ENCODE assay signal across 14 cellular contexts in genomic region chr1:53091841-53092645, GRCh38. TPM values are rescaled to one million over a fixed set of nuclear protein-coding genes. Genes with fewer than 3 reads are reported as not detected.
DNase-seq lines count a peak whose midpoint lies in the region; FAIRE-seq and TF ChIP-seq lines count a peak whose summit lies in the region.
"Had no signal": no experiment of that assay in that cellular context is flagged by ENCODE, and none has a peak within 500 bp of the region (broad histone marks: within the 10 kb centered on the region; RNA-seq: fewer than 3 reads in every experiment).

No MANE protein-coding gene starts in this region.

- H2AFZ ChIP-seq in astrocyte (ENCODE audit: low read depth, low read length): no peak overlapping the region

- FAIRE-seq in astrocyte (lab: Jason Lieb, UNC) (no peak), urothelium cell line (lab: Jason Lieb, UNC) (peak; percentile 30)

- H3K4me3 ChIP-seq in astrocyte (ENCODE audit: insufficient read depth, low read depth, low read length): no peak overlapping the region
- H3K4me3 ChIP-seq: esophagus squamous epithelium had no signal

- no peak overlapping the region for H3K9ac ChIP-seq in astrocyte (ENCODE audit: low read length)

- H3K4me1 ChIP-seq in astrocyte (ENCODE audit: insufficient read depth, low read length): no peaks in the 10 kb centered on the region

- peak; percentile 55 for DNase-seq in HT1080 (ENCODE audit: low read depth)
- DNase-seq in astrocyte (ENCODE audit: low read depth): peak; percentile 47
- DNase-seq in iris pigment epithelial cell (ENCODE audit: low read depth): peak; percentile 26
- peak; percentile 60 for DNase-seq in urothelium cell line (ENCODE audit: low spot score)
- no peak for DNase-seq in middle frontal gyrus (ENCODE audit: extremely low spot score, low spot score)
- DNase-seq in CD14-positive monocyte (ENCODE audit: low spot score): no peak
- no peak for DNase-seq in effector CD8-positive, alpha-beta T cell (lab: John Stamatoyannopoulos, UW)
- DNase-seq: activated CD8-positive, alpha-beta memory T cell treated with anti-CD3 and anti-CD28 coated beads for 24 hours; activated naive CD4-positive, alpha-beta T cell treated with Interleukin-2 at 50 U/mL for 16 hours; esophagus squamous epithelium; NCI-H1092; NCI-H446 treated with DMSO at 0.1 percent for 48 hours; RPMI8226; T-helper 9 cell had no signal

- H3K4me1 Mint-ChIP-seq in astrocyte (ENCODE audit: low read depth, unreplicated experiment) (peaks cover 5% of the 10 kb centered on the region), CD14-positive monocyte (peaks cover 7% of the 10 kb centered on the region)

- H3K4me3 Mint-ChIP-seq in astrocyte (ENCODE audit: unreplicated experiment) (no peak overlapping the region), CD14-positive monocyte (no peak overlapping the region)

- H3K27ac Mint-ChIP-seq in astrocyte (ENCODE audit: unreplicated experiment): no peak overlapping the region
- H3K27ac Mint-ChIP-seq in CD14-positive monocyte: peak overlapping the region in 1 of 7 donors; percentile 23

- intact Hi-C loops in CD14-positive monocyte (cut with micrococcal nuclease): no loop called here

- TF ChIP-seq CTCF in astrocyte (IDR thresholded peaks at IDR 0.05; ENCODE audit: insufficient read depth, low read depth, low read length) (no peak), CD14-positive monocyte (IDR thresholded peaks at IDR 0.05) (no peak)

- peaks cover 13% of the 10 kb centered on the region for H3K9me3 ChIP-seq in astrocyte (ENCODE audit: insufficient read depth, low read depth, low read length)
- H3K9me3 ChIP-seq: esophagus squamous epithelium had no signal

- H3K4me2 ChIP-seq in astrocyte (ENCODE audit: low read length): no peak overlapping the region

- H3K27me3 ChIP-seq in astrocyte (ENCODE audit: insufficient read depth, low read length): no peaks in the 10 kb centered on the region
- H3K27me3 ChIP-seq: esophagus squamous epithelium had no signal

- no peak overlapping the region for H3K27ac ChIP-seq in astrocyte (ENCODE audit: low read depth, low read length)

- no peaks in the 10 kb centered on the region for H4K20me1 ChIP-seq in astrocyte (ENCODE audit: insufficient read depth, low read length)

- H3K9me3 Mint-ChIP-seq in astrocyte (ENCODE audit: unreplicated experiment): no peaks in the 10 kb centered on the region
- peaks cover 0 to 3% (median 0%) of the 10 kb centered on the region in 7 donors for H3K9me3 Mint-ChIP-seq in CD14-positive monocyte

- no peaks in the 10 kb centered on the region for H3K36me3 ChIP-seq in astrocyte (ENCODE audit: insufficient read depth, low read length)
- H3K36me3 ChIP-seq: esophagus squamous epithelium had no signal

- H3K36me3 Mint-ChIP-seq in astrocyte (ENCODE audit: low read depth, unreplicated experiment) (no peaks in the 10 kb centered on the region), CD14-positive monocyte (no peaks in the 10 kb centered on the region)

- peaks cover 12% of the 10 kb centered on the region for H3K27me3 Mint-ChIP-seq in astrocyte (ENCODE audit: low read depth, unreplicated experiment)
- peaks cover 0 to 4% (median 0%) of the 10 kb centered on the region in 3 donors for H3K27me3 Mint-ChIP-seq in CD14-positive monocyte (ENCODE audit: low read depth in 3 of 3)

- H3K79me2 ChIP-seq in astrocyte (ENCODE audit: insufficient read depth, low read length): no peaks in the 10 kb centered on the region

RNA-seq across cellular contexts. Expression of gene PODN, which starts 30.0 kb away (rescaled TPM):
- not detected in 2 replicates for total RNA-seq in HT1080 (2014; rRNA removed; shearing (Covaris generic))
- not detected in 2 replicates for polyA plus RNA-seq in HT1080 (2015; cell fraction: cytosol; rRNA removed)
- polyA plus RNA-seq in HT1080 (2015; cell fraction: nucleus; rRNA removed): 0.05 TPM in 1 of 2 replicates, not detected in the other
- 1.9 and 2.6 TPM in 2 replicates for total RNA-seq in astrocyte
- polyA plus RNA-seq in CD14-positive monocyte: not detected

RNA-seq across cellular contexts. Expression of gene SLC1A7, which starts 50.4 kb away (rescaled TPM):
- not detected in 2 replicates for total RNA-seq in HT1080 (2014; rRNA removed; shearing (Covaris generic))
- not detected in 2 replicates for polyA plus RNA-seq in HT1080 (2015; cell fraction: cytosol; rRNA removed)
- polyA plus RNA-seq in HT1080 (2015; cell fraction: nucleus; rRNA removed): not detected in 2 replicates
- not detected in 2 replicates for total RNA-seq in astrocyte
- polyA plus RNA-seq in CD14-positive monocyte: not detected

Comparison
In these comparisons a context has a peak if more than half of its experiments do, and no peak if none do; other contexts are left out.
1. DNase-seq: peak in HT1080 (single experiment), astrocyte (single experiment), iris pigment epithelial cell (single experiment) and urothelium cell line (single experiment); none in middle frontal gyrus (single experiment), CD14-positive monocyte (single experiment) and effector CD8-positive, alpha-beta T cell (single experiment).